Comparison of ENCODE assay signal across 19 cellular contexts in genomic region chr2:218855305-218856167, GRCh38. TPM values are rescaled to one million over a fixed set of nuclear protein-coding genes. Genes with fewer than 3 reads are reported as not detected.
"Had no signal": no experiment of that assay in that cellular context is flagged by ENCODE, and none has a peak within 500 bp of the region (broad histone marks: within the 10 kb centered on the region; RNA-seq: fewer than 3 reads in every experiment).

No MANE protein-coding gene starts in this region.

- ATAC-seq: mucosa of descending colon; natural killer cell; stimulated activated naive CD8-positive, alpha-beta T cell treated with anti-CD3 and anti-CD28 coated beads, Interleukin-15, amount 100 ng/mL, for 72 hours had no signal

- H3K4me3 Mint-ChIP-seq: brain; effector memory CD8-positive, alpha-beta T cell; natural killer cell; stimulated activated naive CD8-positive, alpha-beta T cell treated with anti-CD3 and anti-CD28 coated beads, Interleukin-15, amount 100 ng/mL, for 72 hours had no signal

- H3K27ac ChIP-seq: thoracic aorta, uterus, VCaP had no signal

- H3K9me3 Mint-ChIP-seq: effector memory CD8-positive, alpha-beta T cell; natural killer cell; stimulated activated naive CD8-positive, alpha-beta T cell treated with anti-CD3 and anti-CD28 coated beads, Interleukin-15, amount 100 ng/mL, for 72 hours had no signal

- DNase-seq: activated CD4-positive, alpha-beta T cell treated with anti-CD3 and anti-CD28 coated beads for 4 hours; activated naive CD4-positive, alpha-beta T cell treated with anti-CD3 and anti-CD28 coated beads, Interleukin-2, amount 50 U/mL, for 16 hours; activated T-cell treated with anti-CD3 and anti-CD28 coated beads for 4 hours; amygdala; effector memory CD8-positive, alpha-beta T cell; erythroblast; hippocampal formation; mucosa of descending colon; natural killer cell; stimulated activated CD4-positive, alpha-beta T cell treated with anti-CD3 and anti-CD28 coated beads, Interleukin-15, amount 100 ng/mL, for 24 hours; stimulated activated CD4-positive, alpha-beta T cell treated with anti-CD3 and anti-CD28 coated beads, Interleukin-4, amount 100 ng/mL, for 24 hours; stimulated activated naive CD8-positive, alpha-beta T cell treated with anti-CD3 and anti-CD28 coated beads, Interleukin-15, amount 100 ng/mL, for 72 hours; T1000; uterus had no signal

- H3K9me3 ChIP-seq: mucosa of descending colon, thoracic aorta, uterus had no signal

- H3K36me3 Mint-ChIP-seq: brain, natural killer cell had no signal

- H3K36me3 ChIP-seq: thoracic aorta, uterus had no signal

- H3K27ac Mint-ChIP-seq: brain; effector memory CD8-positive, alpha-beta T cell; natural killer cell; stimulated activated naive CD8-positive, alpha-beta T cell treated with anti-CD3 and anti-CD28 coated beads, Interleukin-15, amount 100 ng/mL, for 72 hours had no signal

- H3K4me3 ChIP-seq: lung, mucosa of descending colon, thoracic aorta, uterus had no signal

RNA-seq across cellular contexts. Expression of gene WNT6, which starts 4.1 kb away (rescaled TPM):
- total RNA-seq: natural killer cell had no signal

RNA-seq across cellular contexts. Expression of gene PRKAG3, which starts 23.9 kb away (rescaled TPM):
- total RNA-seq: lung, mucosa of descending colon, natural killer cell, omental fat pad, uterus had no signal
